Comparison of ENCODE assay signal across 21 cellular contexts in the genomic region with DNA sequence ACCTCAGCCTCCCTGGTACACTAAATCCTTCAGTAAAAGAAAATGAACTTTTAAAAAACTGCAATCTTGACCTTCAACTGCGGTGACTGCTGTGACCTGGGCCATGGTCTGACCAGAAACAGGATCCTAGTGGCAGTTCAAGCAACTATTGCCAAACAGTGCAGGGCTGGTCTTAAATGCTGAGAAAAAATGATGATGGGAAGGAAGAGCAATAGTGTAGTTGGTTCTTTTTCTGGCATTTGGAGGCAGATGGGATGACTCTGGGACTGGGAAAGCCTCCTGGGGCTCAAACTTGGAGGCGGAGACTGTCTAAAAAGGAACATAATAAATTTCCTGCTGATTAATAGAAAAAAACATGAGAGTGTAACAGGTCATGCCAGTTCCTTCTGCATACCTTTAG. TPM values are rescaled to one million over a fixed set of nuclear protein-coding genes. Genes with fewer than 3 reads are reported as not detected.
DNase-seq lines count a peak whose midpoint lies in the region; ATAC-seq and TF ChIP-seq lines count a peak whose summit lies in the region.
"Had no signal": no experiment of that assay in that cellular context is flagged by ENCODE, and none has a peak within 500 bp of the region (broad histone marks: within the 10 kb centered on the region; RNA-seq: fewer than 3 reads in every experiment).

No MANE protein-coding gene starts in this region.

- H3K36me3 ChIP-seq in breast epithelium, result no peaks in the 10 kb centered on the region
- no peaks in the 10 kb centered on the region for H3K36me3 ChIP-seq in mammary epithelial cell (ENCODE audit: insufficient read depth, low read length)
- H3K36me3 ChIP-seq in adrenal gland (replicated peaks in 1 of 2), result no peaks in the 10 kb centered on the region
- H3K36me3 ChIP-seq in gastrocnemius medialis, result no peaks in the 10 kb centered on the region
- H3K36me3 ChIP-seq: heart left ventricle, spleen, suprapubic skin had no signal

- BruUV-seq in mammary epithelial cell (replicated peaks; lab: Mats Ljungman, UMichigan), result no TSS peak

- H3K4me2 ChIP-seq in mammary epithelial cell (ENCODE audit: insufficient read depth, low read depth, low read length), result no peak overlapping the region

- H4K20me1 ChIP-seq in mammary epithelial cell (ENCODE audit: insufficient read depth, low read length), result no peaks in the 10 kb centered on the region

- no peak for TF ChIP-seq CTCF in breast epithelium (IDR thresholded peaks at IDR 0.05)
- TF ChIP-seq CTCF in mammary epithelial cell (conservative IDR thresholded peaks at IDR 0.05 in 1 of 2, IDR thresholded peaks at IDR 0.05 in 1 of 2; ENCODE audit: extremely low read depth in 1 of 2, insufficient read depth in 1 of 2, low read depth in 1 of 2, low read length in 2 of 2), result no peak
- no peak for TF ChIP-seq CTCF in adrenal gland (IDR thresholded peaks at IDR 0.05)
- no peak for TF ChIP-seq CTCF in gastrocnemius medialis (IDR thresholded peaks at IDR 0.05 in 4 of 5, conservative IDR thresholded peaks at IDR 0.05 in 1 of 5)

- no peak overlapping the region for H3K9ac ChIP-seq in mammary epithelial cell (ENCODE audit: insufficient read depth, low read length)

- intact Hi-C loops in breast epithelium (cut with DNase I; ENCODE audit: low total_unique reads), result no loop called here
- intact Hi-C loops in mammary epithelial cell (cut with micrococcal nuclease), result no loop called here
- intact Hi-C loops in adrenal gland (cut with DNase I), result no loop called here
- intact Hi-C loops in left cardiac atrium (cut with DNase I), result no loop called here
- intact Hi-C loops in gastrocnemius medialis (cut with DNase I; ENCODE audit: low total_unique reads), result no loop called here

- DNase-seq in breast epithelium (ENCODE audit: low spot score in 2 of 2), result no peak
- DNase-seq in mammary epithelial cell, result no peak
- peak in 5 of 7 donors; percentile 12 to 50 (median 34) for DNase-seq in adrenal gland
- DNase-seq in left cardiac atrium, result no peak
- no peak for DNase-seq in gastrocnemius medialis
- no peak for DNase-seq in middle frontal gyrus (ENCODE audit: extremely low spot score, low spot score)
- DNase-seq: activated CD4-positive, alpha-beta T cell treated with anti-CD3 and anti-CD28 coated beads for 48 hours; CD4-positive, alpha-beta memory T cell; cerebellar nuclear complex; DMS79; effector CD8-positive, alpha-beta T cell; islet precursor cell; Kasumi-1; NCI-H1105 treated with DMSO at 0.1 percent for 48 hours; SHP77; spleen; T-helper 1 cell had no signal

- ATAC-seq in left cardiac atrium (peak; percentile 23 to 27), gastrocnemius medialis (peak; percentile 49 to 70), GM21526 (IDR thresholded peaks at IDR 0.05; ENCODE audit: low FRiP score, unreplicated experiment) (no peak), GM21423 (IDR thresholded peaks at IDR 0.05; ENCODE audit: unreplicated experiment) (no peak)

- no peak overlapping the region for H3K4me3 ChIP-seq in breast epithelium
- no peak overlapping the region for H3K4me3 ChIP-seq in mammary epithelial cell (replicated peaks in 1 of 3; ENCODE audit: insufficient read depth in 1 of 3, low read depth in 2 of 3, low read length in 3 of 3)
- no peak overlapping the region for H3K4me3 ChIP-seq in adrenal gland
- H3K4me3 ChIP-seq in gastrocnemius medialis, result no peak overlapping the region
- H3K4me3 ChIP-seq: heart left ventricle, spleen, suprapubic skin had no signal

- no peak for TF ChIP-seq POLR2A in breast epithelium (IDR thresholded peaks at IDR 0.05)
- no peak for TF ChIP-seq POLR2A in adrenal gland (IDR thresholded peaks at IDR 0.05)
- no peak for TF ChIP-seq POLR2A in gastrocnemius medialis (IDR thresholded peaks at IDR 0.05)

- dilution Hi-C loops in mammary epithelial cell (cut with HindIII; ENCODE audit: low sequenced_read_pairs), result no loop called here

- H3K79me2 ChIP-seq in mammary epithelial cell (ENCODE audit: insufficient read depth, low read length), result no peaks in the 10 kb centered on the region

- H3K9me3 ChIP-seq in breast epithelium (no peaks in the 10 kb centered on the region), mammary epithelial cell (replicated peaks; ENCODE audit: insufficient read depth, low read length) (no peaks in the 10 kb centered on the region), adrenal gland (replicated peaks in 1 of 3) (no peaks in the 10 kb centered on the region), gastrocnemius medialis (no peaks in the 10 kb centered on the region)
- H3K9me3 ChIP-seq: heart left ventricle, spleen, suprapubic skin had no signal

- H2AFZ ChIP-seq in mammary epithelial cell (ENCODE audit: low read depth, low read length), result no peak overlapping the region

- CTCF ChIA-PET in mammary epithelial cell (lab: Charles Lee; ENCODE audit: low non-redundant PET), result no interaction called here

- H3K4me1 ChIP-seq in breast epithelium, result no peaks in the 10 kb centered on the region
- H3K4me1 ChIP-seq in mammary epithelial cell (ENCODE audit: insufficient read depth, low read length), result no peaks in the 10 kb centered on the region
- H3K4me1 ChIP-seq in adrenal gland (replicated peaks in 1 of 2), result peaks cover 5 to 9% of the 10 kb centered on the region in 2 donors
- H3K4me1 ChIP-seq in gastrocnemius medialis, result peaks cover 0 to 2% of the 10 kb centered on the region in 2 donors
- H3K4me1 ChIP-seq: spleen had no signal

- peak overlapping the region; percentile 29 to 32 for H3K27ac ChIP-seq in breast epithelium
- no peak overlapping the region for H3K27ac ChIP-seq in mammary epithelial cell (ENCODE audit: insufficient read depth, low read depth, low read length)
- peak overlapping the region in 2 of 5 donors; percentile 8 to 25 for H3K27ac ChIP-seq in adrenal gland
- H3K27ac ChIP-seq in gastrocnemius medialis, result no peak overlapping the region
- H3K27ac ChIP-seq: spleen, suprapubic skin had no signal

- H3K27me3 ChIP-seq in breast epithelium (no peaks in the 10 kb centered on the region), mammary epithelial cell (ENCODE audit: insufficient read depth, low read length) (no peaks in the 10 kb centered on the region), adrenal gland (no peaks in the 10 kb centered on the region), gastrocnemius medialis (no peaks in the 10 kb centered on the region)
- H3K27me3 ChIP-seq: heart left ventricle, spleen, suprapubic skin had no signal

- 100% methylated on average over 2 of the region's 2 CpGs for WGBS in mammary epithelial cell (ENCODE audit: low coverage, missing lambda C conversion rate)
- WGBS in adrenal gland, 4 donors, result 29 to 41% (median 35%) methylated on average over 2 of the region's 2 CpGs

- in situ Hi-C loops in mammary epithelial cell (cut with MboI; ENCODE audit: low sequenced_read_pairs in 2 of 2), result no loop called here
- in situ Hi-C loops in gastrocnemius medialis (cut with MboI; ENCODE audit: low sequenced_read_pairs in 4 of 4), result no loop called here

RNA-seq across cellular contexts. Expression of a gene that starts 45.4 kb away (rescaled TPM):
- total RNA-seq in breast epithelium (10 to 100 TPM in 2 of 3 donors, 1 to 10 TPM in 1; 9.8 to 14.7 (median 13.4) TPM), mammary epithelial cell (1 to 10 TPM; 2.3 to 4.5 TPM), adrenal gland (10 to 100 TPM; 17.7 to 32.4 (median 21.8) TPM), left cardiac atrium (1 to 10 TPM; 6.7 to 9.4 TPM), gastrocnemius medialis (1 to 10 TPM in 3 of 4 donors, under 1 TPM in 1; 0.66 to 4.7 (median 2.4) TPM)
- polyA plus RNA-seq in mammary epithelial cell (8.2 TPM), adrenal gland (10 to 100 TPM in 2 of 3 donors, 1 to 10 TPM in 1; 7.6 to 34.2 (median 11.9) TPM)
- polyA minus RNA-seq in mammary epithelial cell, result 1.8 TPM

Comparison
In these comparisons a context has a peak if more than half of its experiments do, and no peak if none do; other contexts are left out.
1. H3K27ac ChIP-seq: peak in breast epithelium (2 of 2); none in mammary epithelial cell (single experiment) and gastrocnemius medialis (0 of 4).
2. DNase-seq: peak in adrenal gland (5 of 7); none in breast epithelium (0 of 2), mammary epithelial cell (single experiment), left cardiac atrium (single experiment), gastrocnemius medialis (0 of 2) and middle frontal gyrus (single experiment).
3. ATAC-seq: peak in left cardiac atrium (2 of 2) and gastrocnemius medialis (2 of 2); none in GM21526 (single experiment) and GM21423 (single experiment).